Comparison of ENCODE assay signal across 15 cellular contexts in the genomic region with DNA sequence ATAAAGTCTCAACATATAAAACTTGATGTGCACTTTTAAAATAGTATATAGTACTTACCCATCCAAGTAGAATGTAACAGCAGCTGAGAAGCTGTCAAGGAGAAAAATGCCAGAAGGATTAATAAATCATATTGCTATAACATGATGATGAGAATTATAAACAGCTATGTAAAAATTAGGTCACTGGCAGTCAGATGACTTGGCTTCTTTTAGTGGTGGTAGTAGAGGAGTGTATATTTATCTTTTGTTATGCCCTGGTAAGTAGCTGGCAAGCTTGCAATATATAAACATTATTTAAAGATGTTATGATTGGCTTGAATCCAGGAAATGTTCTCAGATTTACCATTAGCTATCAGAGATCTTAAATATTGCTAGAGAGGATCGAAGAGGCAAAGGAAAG.
DNase-seq lines count a peak whose midpoint lies in the region; ATAC-seq and TF ChIP-seq lines count a peak whose summit lies in the region.
"Had no signal": no experiment of that assay in that cellular context is flagged by ENCODE, and none has a peak within 500 bp of the region (broad histone marks: within the 10 kb centered on the region; RNA-seq: fewer than 3 reads in every experiment).

No MANE protein-coding gene starts in this region.

- no peaks in the 10 kb centered on the region for H3K9me3 ChIP-seq in adipocyte (ENCODE audit: control insufficient read depth, low read length)
- H3K9me3 ChIP-seq: SJSA1 had no signal

- H3K36me3 ChIP-seq in adipocyte (ENCODE audit: control insufficient read depth, insufficient read depth, low read length, severe bottlenecking) = no peaks in the 10 kb centered on the region
- H3K36me3 ChIP-seq: SJSA1 had no signal

- peak; percentile 71 for DNase-seq in DMS53 treated with DMSO at 0.1 percent for 48 hours (lab: John Stamatoyannopoulos, UW; ENCODE audit: unreplicated experiment)
- DNase-seq in NCI-H1417 treated with DMSO at 0.1 percent for 48 hours (lab: John Stamatoyannopoulos, UW) = peak; percentile 39
- peak; percentile 62 for DNase-seq in adipocyte (ENCODE audit: low read depth)
- DNase-seq in glomerular visceral epithelial cell (ENCODE audit: extremely low spot score) = peak; percentile 35
- DNase-seq in activated CD8-positive, alpha-beta memory T cell treated with anti-CD3 and anti-CD28 coated beads, Interleukin-2, amount 50 U/mL, for 48 hours = no peak
- DNase-seq in type B pancreatic cell (ENCODE audit: extremely low spot score, unreplicated experiment) = no peak
- DNase-seq in activated T-cell treated with anti-CD3 and anti-CD28 coated beads for 4 hours = no peak
- DNase-seq: CD4-positive, alpha-beta T cell; glutamatergic neuron; stimulated activated CD4-positive, alpha-beta T cell treated with anti-CD3 and anti-CD28 coated beads, Interleukin-1b, Interleukin-23, amount 100 ng/mL, for 48 hours had no signal

- H3K27me3 Mint-ChIP-seq in type B pancreatic cell = no peaks in the 10 kb centered on the region
- H3K27me3 Mint-ChIP-seq: CD4-positive, alpha-beta T cell had no signal

- no peak for ATAC-seq in HG03280 (IDR thresholded peaks at IDR 0.05; ENCODE audit: unreplicated experiment)
- ATAC-seq: activated CD4-positive, CD25-positive, alpha-beta regulatory T cell treated with anti-CD3 and anti-CD28 coated beads, Interleukin-2, amount 50 U/mL, for 24 hours; stimulated activated effector memory CD8-positive, alpha-beta T cell treated with anti-CD3 and anti-CD28 coated beads, Interleukin-12 subunit alpha, Interleukin-12 subunit beta, amount 100 ng/mL, for 72 hours had no signal

- H3K4me3 ChIP-seq in adipocyte (ENCODE audit: low read length) = no peak overlapping the region
- H3K4me3 ChIP-seq: SJSA1 had no signal

- H3K4me3 Mint-ChIP-seq in type B pancreatic cell = no peak overlapping the region
- H3K4me3 Mint-ChIP-seq: CD4-positive, alpha-beta T cell; stimulated activated effector memory CD8-positive, alpha-beta T cell treated with anti-CD3 and anti-CD28 coated beads, Interleukin-12 subunit alpha, Interleukin-12 subunit beta, amount 100 ng/mL, for 72 hours had no signal

- no peaks in the 10 kb centered on the region for H3K27me3 ChIP-seq in adipocyte (replicated peaks; ENCODE audit: control insufficient read depth, insufficient read depth, low read length)
- H3K27me3 ChIP-seq: SJSA1 had no signal

- H3K4me1 Mint-ChIP-seq in type B pancreatic cell (ENCODE audit: unreplicated experiment) = peaks cover 10% of the 10 kb centered on the region
- H3K4me1 Mint-ChIP-seq: stimulated activated effector memory CD8-positive, alpha-beta T cell treated with anti-CD3 and anti-CD28 coated beads, Interleukin-12 subunit alpha, Interleukin-12 subunit beta, amount 100 ng/mL, for 72 hours had no signal

- no peak overlapping the region for H3K9ac ChIP-seq in adipocyte (ENCODE audit: low read length)

- peaks cover 6% of the 10 kb centered on the region for H3K4me1 ChIP-seq in adipocyte (ENCODE audit: control insufficient read depth, insufficient read depth, low read length)
- H3K4me1 ChIP-seq: SJSA1 had no signal

- no peak for TF ChIP-seq CTCF in type B pancreatic cell (conservative IDR thresholded peaks at IDR 0.05)

- H3K27ac Mint-ChIP-seq in type B pancreatic cell = no peak overlapping the region
- H3K27ac Mint-ChIP-seq: activated T-helper 2 cell treated with anti-CD3 and anti-CD28 coated beads, Interferon-gamma antibody, Interleukin-2, Interleukin-4, amounts not matched to agents 10 μg/mL and 5 μg/mL and 100 μg/mL, durations not matched to agents 14 hours and 24 hours and 36 hours; CD4-positive, alpha-beta T cell; stimulated activated effector memory CD8-positive, alpha-beta T cell treated with anti-CD3 and anti-CD28 coated beads, Interleukin-12 subunit alpha, Interleukin-12 subunit beta, amount 100 ng/mL, for 72 hours had no signal

- H3K9me3 Mint-ChIP-seq in type B pancreatic cell = no peaks in the 10 kb centered on the region

- peaks cover 4% of the 10 kb centered on the region for H3K36me3 Mint-ChIP-seq in type B pancreatic cell
- H3K36me3 Mint-ChIP-seq: stimulated activated effector memory CD8-positive, alpha-beta T cell treated with anti-CD3 and anti-CD28 coated beads, Interleukin-12 subunit alpha, Interleukin-12 subunit beta, amount 100 ng/mL, for 72 hours had no signal

Comparison
In these comparisons a context has a peak if more than half of its experiments do, and no peak if none do; other contexts are left out.
1. DNase-seq: peak in DMS53 treated with DMSO at 0.1 percent for 48 hours (single experiment), NCI-H1417 treated with DMSO at 0.1 percent for 48 hours (single experiment), adipocyte (single experiment) and glomerular visceral epithelial cell (single experiment); none in activated CD8-positive, alpha-beta memory T cell treated with anti-CD3 and anti-CD28 coated beads, Interleukin-2, amount 50 U/mL, for 48 hours (single experiment), type B pancreatic cell (single experiment) and activated T-cell treated with anti-CD3 and anti-CD28 coated beads for 4 hours (single experiment).